In the genomic region with DNA sequence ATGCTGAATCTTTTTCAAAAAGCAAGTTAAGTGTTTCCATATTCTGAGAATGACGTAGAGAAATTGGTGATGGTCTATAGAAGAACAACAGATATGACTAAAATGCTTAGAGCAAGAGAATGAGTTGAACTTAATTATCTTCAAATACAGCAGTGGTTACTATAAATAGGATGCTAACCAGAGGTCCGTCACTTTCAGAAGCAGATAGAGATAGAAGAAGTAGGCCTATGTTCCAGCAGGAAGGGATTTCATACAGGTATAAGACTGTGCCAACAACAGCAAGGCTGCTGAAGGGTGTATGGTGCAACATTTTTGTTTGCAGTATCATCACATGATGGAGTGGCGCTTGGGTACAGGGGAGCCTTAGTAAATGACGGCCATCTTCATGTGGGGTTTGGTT, we compare ENCODE assay signal across 17 cellular contexts.
DNase-seq lines count a peak whose midpoint lies in the region; ATAC-seq, FAIRE-seq and TF ChIP-seq lines count a peak whose summit lies in the region.
"Had no signal": no experiment of that assay in that cellular context is flagged by ENCODE, and none has a peak within 500 bp of the region (broad histone marks: within the 10 kb centered on the region; RNA-seq: fewer than 3 reads in every experiment).

No MANE protein-coding gene starts in this region.

- no peak for TF ChIP-seq EP300 in SK-N-SH (IDR thresholded peaks at IDR 0.05; ENCODE audit: borderline replicate concordance in 1 of 2, low read depth in 1 of 2, low read length in 1 of 2)
- TF ChIP-seq EP300 in K562 (IDR thresholded peaks at IDR 0.05; ENCODE audit: low read length): no peak

- H4K20me1 ChIP-seq in SK-N-SH (ENCODE audit: insufficient read depth) (no peaks in the 10 kb centered on the region; the same call in 1 of the 2 replicates), K562 (replicated peaks; ENCODE audit: control insufficient read depth, insufficient read depth, low read length) (no peaks in the 10 kb centered on the region)
- H4K20me1 ChIP-seq: BLaER1 had no signal

- intact Hi-C loops in K562 (cut with micrococcal nuclease): no loop called here
- intact Hi-C loops in Right ventricle myocardium superior (cut with DNase I): no loop called here
- intact Hi-C loops in left ventricle myocardium superior (cut with micrococcal nuclease): no loop called here

- H3K4me2 ChIP-seq in SK-N-SH (no peak overlapping the region), K562 (ENCODE audit: insufficient read depth, low read length) (no peak overlapping the region)
- H3K4me2 ChIP-seq: BLaER1, GM23338 had no signal

- no TSS peak for BruUV-seq in K562 (replicated peaks; lab: Mats Ljungman, UMichigan)

- no peaks in the 10 kb centered on the region for H3K9me1 ChIP-seq in K562 (ENCODE audit: control insufficient read depth, insufficient read depth, low read length)

- TF ChIP-seq RAD21 in SK-N-SH (IDR thresholded peaks at IDR 0.05; ENCODE audit: low read length): no peak
- TF ChIP-seq RAD21 in K562 (CRISPR knock-in tag; conservative IDR thresholded peaks at IDR 0.05 in 1 of 2, IDR thresholded peaks at IDR 0.05 in 1 of 2): no peak

- TF ChIP-seq CTCF in SK-N-SH (IDR thresholded peaks at IDR 0.05) (no peak), K562 (IDR thresholded peaks at IDR 0.05 in 2 of 3, conservative IDR thresholded peaks at IDR 0.05 in 1 of 3; ENCODE audit: insufficient read depth in 2 of 3, low read depth in 1 of 3, low read length in 3 of 3) (no peak)

- 83% methylated on average over 4 of the region's 4 CpGs for WGBS in SK-N-SH (ENCODE audit: low lambda C conversion rate)
- WGBS in K562 (ENCODE audit: insufficient coverage, low coverage, missing lambda C conversion rate): 66% methylated on average over 4 of the region's 4 CpGs

- H3K9me3 ChIP-seq in SK-N-SH: no peaks in the 10 kb centered on the region
- H3K9me3 ChIP-seq in K562 (replicated peaks; ENCODE audit: control insufficient read depth, insufficient read depth, low read depth, low read length): no peaks in the 10 kb centered on the region

- H2AFZ ChIP-seq in SK-N-SH (ENCODE audit: low read depth) (no peak overlapping the region), K562 (ENCODE audit: low read depth, low read length) (no peak overlapping the region)
- H2AFZ ChIP-seq: GM23338 had no signal

- H3F3A ChIP-seq in SK-N-SH (replicated peaks; ENCODE audit: insufficient read depth): peaks cover 9% of the 10 kb centered on the region

- H3K9me2 ChIP-seq in SK-N-SH: no peaks in the 10 kb centered on the region

- CTCF ChIA-PET in SK-N-SH (lab: Yijun Ruan, JAX): interaction anchor here (0.6 to 1.0 kb wide), 2 partner anchors 44 to 226 kb away, joined by 3 read pairs; no protein-coding TSS in a partner anchor
- CTCF ChIA-PET in K562 (lab: Yijun Ruan, JAX; ENCODE audit: low intra/inter-chr PET ratio): no interaction called here

- no peak; the same call in 2 of the 3 replicates for ATAC-seq in K562
- ATAC-seq in Right ventricle myocardium superior (ENCODE audit: poor library complexity): peak; percentile 73
- peak; percentile 78 for ATAC-seq in left ventricle myocardium superior
- no peak for ATAC-seq in GM18520 (IDR thresholded peaks at IDR 0.05; ENCODE audit: unreplicated experiment)
- ATAC-seq in HG02870 (IDR thresholded peaks at IDR 0.05; ENCODE audit: unreplicated experiment): no peak
- ATAC-seq: GM23338 had no signal

- peak overlapping the region; percentile 42 to 48; a peak in 3 of 4 replicates for H3K27ac ChIP-seq in SK-N-SH (ENCODE audit: low read depth in 2 of 2, low read length in 1 of 2)
- H3K27ac ChIP-seq in K562 (ENCODE audit: extremely low read depth, low read depth, low read length): no peak overlapping the region
- H3K27ac ChIP-seq: BLaER1, HL-60 had no signal

- no peak for FAIRE-seq in K562 (lab: Jason Lieb, UNC)
- FAIRE-seq: GM12891, GM18507, H54 had no signal

- H3K79me2 ChIP-seq in SK-N-SH (ENCODE audit: insufficient read depth) (no peaks in the 10 kb centered on the region), K562 (ENCODE audit: control insufficient read depth, insufficient read depth, low read length) (no peaks in the 10 kb centered on the region)

- peaks cover 0 to 14% of the 10 kb centered on the region in 2 experiments for H3K36me3 ChIP-seq in SK-N-SH (replicated peaks in 1 of 2; ENCODE audit: control insufficient read depth in 1 of 2, insufficient read depth in 2 of 2, low read length in 1 of 2)
- 0 out of 3 replicates have a peak, but pooled peaks cover 3% of the 10 kb centered on the region for H3K36me3 ChIP-seq in K562 (ENCODE audit: control insufficient read depth, insufficient read depth, low read length)

- no peaks in the 10 kb centered on the region for H3K27me3 ChIP-seq in SK-N-SH (ENCODE audit: insufficient read depth)
- no peaks in the 10 kb centered on the region for H3K27me3 ChIP-seq in K562 (ENCODE audit: control insufficient read depth in 2 of 2, insufficient read depth in 2 of 2, low read length in 2 of 2)
- H3K27me3 ChIP-seq: BLaER1 had no signal

- in situ Hi-C loops in K562 (cut with MboI): no loop called here

- H3K4me3 ChIP-seq in SK-N-SH (ENCODE audit: low read depth in 2 of 2, low read length in 1 of 2) (no peak overlapping the region), K562 (no peak overlapping the region)
- H3K4me3 ChIP-seq: BLaER1, GM23338 had no signal

- POLR2A ChIA-PET in SK-N-SH (lab: Yijun Ruan, JAX) (no interaction called here), K562 (lab: Yijun Ruan, JAX) (no interaction called here)

- H3K4me1 ChIP-seq in SK-N-SH (ENCODE audit: control insufficient read depth in 1 of 2, insufficient read depth in 2 of 2, low read depth in 1 of 2, low read length in 1 of 2) (peaks cover 9 to 20% of the 10 kb centered on the region in 2 experiments), K562 (replicated peaks in 1 of 2; ENCODE audit: control insufficient read depth in 2 of 2, insufficient read depth in 2 of 2, low read length in 2 of 2) (no peaks in the 10 kb centered on the region; a peak in 2 of 5 replicates)
- H3K4me1 ChIP-seq: BLaER1 had no signal

- DNase-seq in SK-N-SH (no peak), K562 (ENCODE audit: extremely low read depth in 1 of 4, low spot score in 3 of 4) (no peak), Right ventricle myocardium superior (no peak), left ventricle myocardium superior (no peak), GDM1 (lab: John Stamatoyannopoulos, UW) (no peak), DMS79 (lab: John Stamatoyannopoulos, UW) (no peak)
- DNase-seq: 8988T; CD4-positive, alpha-beta memory T cell; DND-41 had no signal

- no peak for TF ChIP-seq POLR2A in K562 (conservative IDR thresholded peaks at IDR 0.05)

- no peak overlapping the region for H3K9ac ChIP-seq in SK-N-SH
- H3K9ac ChIP-seq in K562 (ENCODE audit: insufficient read depth in 1 of 2, low read depth in 2 of 2, low read length in 2 of 2): no peak overlapping the region
- H3K9ac ChIP-seq: BLaER1 had no signal

TF ChIP-seq in SK-N-SH, 30 proteins besides CTCF, POLR2A, EP300 and RAD21:
- TF ChIP-seq NRF1 (IDR thresholded peaks at IDR 0.05; ENCODE audit: low read depth, low read length) (no peak), GATA2 (CRISPR knock-in tag; IDR thresholded peaks at IDR 0.05) (no peak), JUND (IDR thresholded peaks at IDR 0.05) (no peak), TEAD4 (IDR thresholded peaks at IDR 0.05; ENCODE audit: borderline replicate concordance, insufficient read depth) (no peak), GABPA (IDR thresholded peaks at IDR 0.05; ENCODE audit: low read depth) (no peak), FOXJ3 (CRISPR knock-in tag; IDR thresholded peaks at IDR 0.05) (no peak), POLR2AphosphoS5 (IDR thresholded peaks at IDR 0.05; ENCODE audit: low read depth, low read length) (no peak), CHD2 (IDR thresholded peaks at IDR 0.05; ENCODE audit: low read length, partially characterized antibody) (no peak), ELF1 (IDR thresholded peaks at IDR 0.05) (no peak), SMC3 (IDR thresholded peaks at IDR 0.05; ENCODE audit: low read depth, low read length) (no peak), FOXM1 (IDR thresholded peaks at IDR 0.05; ENCODE audit: low read depth) (no peak)
- TF ChIP-seq, protein P1, sequence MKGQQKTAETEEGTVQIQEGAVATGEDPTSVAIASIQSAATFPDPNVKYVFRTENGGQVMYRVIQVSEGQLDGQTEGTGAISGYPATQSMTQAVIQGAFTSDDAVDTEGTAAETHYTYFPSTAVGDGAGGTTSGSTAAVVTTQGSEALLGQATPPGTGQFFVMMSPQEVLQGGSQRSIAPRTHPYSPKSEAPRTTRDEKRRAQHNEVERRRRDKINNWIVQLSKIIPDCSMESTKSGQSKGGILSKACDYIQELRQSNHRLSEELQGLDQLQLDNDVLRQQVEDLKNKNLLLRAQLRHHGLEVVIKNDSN (IDR thresholded peaks at IDR 0.05; ENCODE audit: borderline replicate concordance, low read depth): no peak

TF ChIP-seq in K562, 482 proteins besides CTCF, POLR2A, EP300 and RAD21 (continues in another document):
- no peak for TF ChIP-seq NR2F6 (CRISPR knock-in tag; IDR thresholded peaks at IDR 0.05)
- no peak for TF ChIP-seq ZNF431 (CRISPR knock-in tag; IDR thresholded peaks at IDR 0.05)
- no peak for TF ChIP-seq MED1 (CRISPR knock-in tag; IDR thresholded peaks at IDR 0.05; ENCODE audit: borderline replicate concordance)
- TF ChIP-seq HLTF (IDR thresholded peaks at IDR 0.05): no peak
- no peak for TF ChIP-seq MXI1 (IDR thresholded peaks at IDR 0.05; ENCODE audit: low read depth, low read length)
- TF ChIP-seq ZNF696 (CRISPR knock-in tag; conservative IDR thresholded peaks at IDR 0.05): no peak
- TF ChIP-seq CCAR2 (IDR thresholded peaks at IDR 0.05; ENCODE audit: low read depth, low read length): no peak
- peak; percentile 63 for TF ChIP-seq MEF2D (tag; conservative IDR thresholded peaks at IDR 0.05; ENCODE audit: low read depth)
- TF ChIP-seq ARID1B (IDR thresholded peaks at IDR 0.05): no peak
- TF ChIP-seq CGGBP1 (CRISPR knock-in tag; IDR thresholded peaks at IDR 0.05): no peak
- peak; percentile 45; the same call in 1 of the 2 replicates for TF ChIP-seq TCF3 (CRISPR knock-in tag; IDR thresholded peaks at IDR 0.05)
- TF ChIP-seq SP1 (CRISPR knock-in tag; IDR thresholded peaks at IDR 0.05): no peak
- no peak for TF ChIP-seq TAF9B (IDR thresholded peaks at IDR 0.05; ENCODE audit: partially characterized antibody)
- peak; percentile 76; the same call in 1 of the 2 replicates for TF ChIP-seq MEF2A (IDR thresholded peaks at IDR 0.05; ENCODE audit: control insufficient read depth, low read depth, low read length)

Comparison
In these comparisons a context has a peak if more than half of its experiments do, and no peak if none do; other contexts are left out.
1. ATAC-seq: peak in Right ventricle myocardium superior (single experiment) and left ventricle myocardium superior (single experiment); none in K562 (single experiment), GM18520 (single experiment) and HG02870 (single experiment).
2. Of the 27 proteins assayed by ChIP-seq in both K562 and SK-N-SH: peak only in K562: MEF2A; only in SK-N-SH: none; in both: none; in neither: 26.